Comparison of ENCODE assay signal across 2 cellular contexts in the genomic region with DNA sequence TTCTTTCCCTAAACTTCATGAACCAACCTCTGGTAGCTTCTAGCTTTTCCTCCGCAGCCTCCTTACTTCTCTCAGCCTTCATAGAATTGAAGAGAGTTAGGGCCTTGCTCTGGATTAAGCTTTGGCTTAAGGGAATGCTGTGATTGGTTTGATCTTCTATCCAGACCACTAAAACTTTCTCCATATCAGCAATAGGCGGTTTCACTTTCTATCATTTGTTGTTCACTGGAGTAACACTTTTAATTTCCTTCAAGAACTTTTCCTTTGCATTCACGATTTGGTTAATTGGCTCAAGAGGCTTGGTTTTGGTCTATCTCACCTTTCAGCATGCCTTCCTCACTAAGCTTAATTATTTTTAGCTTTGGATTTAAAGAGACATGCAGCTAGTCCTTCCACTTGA.
TF ChIP-seq lines count a peak whose summit lies in the region.

No MANE protein-coding gene starts in this region.

TF ChIP-seq in GM23338, 12 proteins besides CTCF, POLR2A, EP300 and RAD21:
- no peak for TF ChIP-seq JUNB (IDR thresholded peaks at IDR 0.05; ENCODE audit: unreplicated experiment)
- no peak for TF ChIP-seq POLR2AphosphoS5 (IDR thresholded peaks at IDR 0.05; ENCODE audit: low read depth)
- TF ChIP-seq ZNF114 (CRISPR knock-in tag; IDR thresholded peaks at IDR 0.05), result no peak
- no peak for TF ChIP-seq ZNF462 (CRISPR knock-in tag; IDR thresholded peaks at IDR 0.05)
- no peak for TF ChIP-seq ZNF331 (CRISPR knock-in tag; IDR thresholded peaks at IDR 0.05; ENCODE audit: low read depth)
- TF ChIP-seq REST (IDR thresholded peaks at IDR 0.05; ENCODE audit: unreplicated experiment), result no peak
- TF ChIP-seq STAT1 (IDR thresholded peaks at IDR 0.05; ENCODE audit: unreplicated experiment), result no peak
- TF ChIP-seq EZH2 (IDR thresholded peaks at IDR 0.05; ENCODE audit: low read depth, unreplicated experiment), result no peak
- TF ChIP-seq CREB1 (CRISPR knock-in tag; IDR thresholded peaks at IDR 0.05; ENCODE audit: low read depth), result no peak
- TF ChIP-seq NANOG (IDR thresholded peaks at IDR 0.05; ENCODE audit: borderline replicate concordance), result no peak

TF ChIP-seq in GM12878, 131 proteins besides CTCF, POLR2A, EP300 and RAD21:
- TF ChIP-seq ATF3 (IDR thresholded peaks at IDR 0.05; ENCODE audit: borderline replicate concordance, extremely low read depth, low read depth, low read length), result no peak
- no peak for TF ChIP-seq RUNX3 (IDR thresholded peaks at IDR 0.05; ENCODE audit: low read length)
- TF ChIP-seq CEBPB (IDR thresholded peaks at IDR 0.05; ENCODE audit: borderline replicate concordance in 1 of 2, low read depth in 2 of 2, low read length in 2 of 2), result no peak
- TF ChIP-seq ZBTB11 (CRISPR knock-in tag; IDR thresholded peaks at IDR 0.05), result no peak
- no peak for TF ChIP-seq ETV6 (conservative IDR thresholded peaks at IDR 0.05 in 1 of 2, IDR thresholded peaks at IDR 0.05 in 1 of 2; ENCODE audit: borderline replicate concordance in 1 of 2, low read depth in 1 of 2)
- no peak for TF ChIP-seq NFXL1 (IDR thresholded peaks at IDR 0.05; ENCODE audit: borderline replicate concordance)
- no peak for TF ChIP-seq ZNF207 (IDR thresholded peaks at IDR 0.05; ENCODE audit: borderline replicate concordance)
- no peak for TF ChIP-seq REST (IDR thresholded peaks at IDR 0.05; ENCODE audit: low read depth, low read length)
